Comparison of ENCODE assay signal across 9 cellular contexts in genomic region chr1:54219688-54220003, GRCh38. TPM values are rescaled to one million over a fixed set of nuclear protein-coding genes. Genes with fewer than 3 reads are reported as not detected.
DNase-seq lines count a peak whose midpoint lies in the region; ATAC-seq and TF ChIP-seq lines count a peak whose summit lies in the region.
"Had no signal": no experiment of that assay in that cellular context is flagged by ENCODE, and none has a peak within 500 bp of the region (broad histone marks: within the 10 kb centered on the region; RNA-seq: fewer than 3 reads in every experiment).

No MANE protein-coding gene starts in this region.

- H3K36me3 ChIP-seq in GM23248 (ENCODE audit: low read depth) = peaks cover 10% of the 10 kb centered on the region; the same call in 1 of the 2 replicates

- ATAC-seq in GM21360 (IDR thresholded peaks at IDR 0.05; ENCODE audit: unreplicated experiment) (no peak), GM21619 (IDR thresholded peaks at IDR 0.05; ENCODE audit: unreplicated experiment) (no peak), HG02588 (IDR thresholded peaks at IDR 0.05; ENCODE audit: unreplicated experiment) (no peak)
- ATAC-seq: GM12878 had no signal

- H3K9me2 ChIP-seq in GM23248 (ENCODE audit: insufficient read depth) = no peaks in the 10 kb centered on the region

- no peak overlapping the region for H3K56ac ChIP-seq in H9 (ENCODE audit: insufficient read length, low read depth, low read length)

- H3K79me2 ChIP-seq in GM23248 (ENCODE audit: insufficient read depth) = no peaks in the 10 kb centered on the region
- no peaks in the 10 kb centered on the region for H3K79me2 ChIP-seq in H9 (ENCODE audit: insufficient read depth, low read length)

- no peak overlapping the region for H3T11ph ChIP-seq in H9 (ENCODE audit: low read length)

- H3K79me1 ChIP-seq in H9 (ENCODE audit: insufficient read depth, low read depth, low read length, poor library complexity, severe bottlenecking) = no peaks in the 10 kb centered on the region

- H4K8ac ChIP-seq in H9 (replicated peaks; ENCODE audit: insufficient read length, low read depth, low read length) = no peak overlapping the region

- H3K4me2 ChIP-seq in GM23248 (ENCODE audit: unreplicated experiment) (peak overlapping the region; percentile 3), H9 (ENCODE audit: insufficient read depth, insufficient read length, low read length) (no peak overlapping the region)

- 20 to 25% methylated on average over 3 of the region's 3 CpGs for WGBS in GM23248 (ENCODE audit: low coverage in 1 of 2, low lambda C conversion rate in 2 of 2, missing lambda C conversion rate in 2 of 2), 2 experiments
- no CpG with 5 or more reads among the region's 3 CpGs for WGBS in H9 (ENCODE audit: extremely low coverage, insufficient read length, low lambda C conversion rate)

- no peak overlapping the region for H4K5ac ChIP-seq in H9 (ENCODE audit: insufficient read length, low read depth, low read length)

- no peaks in the 10 kb centered on the region for H3K23me2 ChIP-seq in H9 (ENCODE audit: insufficient read length, low read depth, low read length, poor library complexity, severe bottlenecking)

- no peak overlapping the region for H4K91ac ChIP-seq in H9 (ENCODE audit: insufficient read length, low read depth, low read length)

- H2AFZ ChIP-seq in GM23248 (no peak overlapping the region), H9 (ENCODE audit: low read length) (no peak overlapping the region)

- intact Hi-C loops in dorsolateral prefrontal cortex (cut with DNase I) = no loop called here

- H2BK20ac ChIP-seq in H9 (ENCODE audit: low read depth, low read length, poor library complexity, severe bottlenecking) = no peak overlapping the region

- no peak overlapping the region for H2BK12ac ChIP-seq in H9 (ENCODE audit: insufficient read length, low read depth, low read length)

- no peaks in the 10 kb centered on the region for H4K20me1 ChIP-seq in GM23248 (ENCODE audit: insufficient read depth)
- no peaks in the 10 kb centered on the region for H4K20me1 ChIP-seq in H9 (ENCODE audit: control insufficient read depth, insufficient read depth, insufficient read length)

- H3K4me3 ChIP-seq in GM23248 (no peak overlapping the region), dorsolateral prefrontal cortex (no peak overlapping the region)
- H3K4me3 ChIP-seq: GM12878 had no signal

- H3K36me3 Mint-ChIP-seq in osteocyte (ENCODE audit: unreplicated experiment) = peaks cover 32% of the 10 kb centered on the region
- H3K36me3 Mint-ChIP-seq in H9 (ENCODE audit: insufficient read depth in 1 of 3, low read depth in 3 of 3) = peaks cover 32 to 53% (median 42%) of the 10 kb centered on the region in 3 experiments; a peak in 6 of 7 replicates

- peaks cover 19% of the 10 kb centered on the region for H3K4me1 ChIP-seq in GM23248 (ENCODE audit: insufficient read depth)
- no peaks in the 10 kb centered on the region for H3K4me1 ChIP-seq in H9 (ENCODE audit: insufficient read depth, low read length)

- H3K4me3 Mint-ChIP-seq in osteocyte (ENCODE audit: unreplicated experiment) (no peak overlapping the region), H9 (no peak overlapping the region)

- H3K4ac ChIP-seq in H9 (ENCODE audit: low read depth, low read length) = no peak overlapping the region

- H3K27ac ChIP-seq in 22Rv1 (peak overlapping the region; percentile 32; the same call in 1 of the 2 replicates), GM23248 (peak overlapping the region; percentile 83), dorsolateral prefrontal cortex (peak overlapping the region in 50 of 59 donors; percentile 4 to 83 (median 65)), H9 (ENCODE audit: insufficient read length, low read depth, low read length) (no peak overlapping the region)

- TF ChIP-seq CTCF in 22Rv1 (IDR thresholded peaks at IDR 0.05) = no peak
- no peak for TF ChIP-seq CTCF in dorsolateral prefrontal cortex (IDR thresholded peaks at IDR 0.05 in 54 of 56, conservative IDR thresholded peaks at IDR 0.05 in 2 of 56; ENCODE audit: low read depth in 1 of 56, partially characterized antibody in 56 of 56)
- no peak for TF ChIP-seq CTCF in osteocyte (IDR thresholded peaks at IDR 0.05)
- no peak for TF ChIP-seq CTCF in H9 (conservative IDR thresholded peaks at IDR 0.05)

- no peak overlapping the region for H2BK120ac ChIP-seq in H9 (ENCODE audit: low read depth, low read length, poor library complexity, severe bottlenecking)

- H3F3A ChIP-seq in GM23248 (ENCODE audit: insufficient read depth) = peaks cover 34% of the 10 kb centered on the region

- DNase-seq in GM23248 (no peak), dorsolateral prefrontal cortex (no peak), osteocyte (ENCODE audit: extremely low spot score, unreplicated experiment) (no peak), H9 (no peak)

- no peak overlapping the region for H3K14ac ChIP-seq in H9 (ENCODE audit: insufficient read depth, low read length)

- H3K27ac Mint-ChIP-seq in osteocyte (ENCODE audit: unreplicated experiment) (peak overlapping the region; percentile 78), H9 (peak overlapping the region in 1 of 3 experiments; percentile 45; a peak in 3 of 7 replicates)

- H3K4me1 Mint-ChIP-seq in osteocyte (ENCODE audit: unreplicated experiment) (peaks cover 20% of the 10 kb centered on the region), H9 (peaks cover 16 to 23% of the 10 kb centered on the region in 2 experiments)

- no peak overlapping the region for H2BK15ac ChIP-seq in H9 (ENCODE audit: low read depth, low read length)

- H3K9me3 ChIP-seq in GM23248 (ENCODE audit: low read depth) = no peaks in the 10 kb centered on the region
- no peaks in the 10 kb centered on the region for H3K9me3 ChIP-seq in H9 (ENCODE audit: control insufficient read depth, low read depth, low read length)

- H3K9ac ChIP-seq in GM23248 (peak overlapping the region; percentile 57), H9 (ENCODE audit: extremely low read depth, insufficient read length, low read length) (no peak overlapping the region)

- H2BK5ac ChIP-seq in H9 (ENCODE audit: insufficient read length, low read length) = no peak overlapping the region

- no peak overlapping the region for H2AK5ac ChIP-seq in H9 (ENCODE audit: insufficient read length, low read length)

- H3K23ac ChIP-seq in H9 (ENCODE audit: insufficient read length, low read depth, low read length) = no peak overlapping the region

- no peak overlapping the region for H3K18ac ChIP-seq in H9 (ENCODE audit: insufficient read length, low read depth, low read length)

- H3K27me3 Mint-ChIP-seq in osteocyte (ENCODE audit: unreplicated experiment) (no peaks in the 10 kb centered on the region), H9 (ENCODE audit: low read depth) (peaks cover 2% of the 10 kb centered on the region; the same call in 1 of the 2 replicates)

- in situ Hi-C loops in GM23248 (cut with MboI) = no loop called here

- H3K27me3 ChIP-seq in GM23248 (replicated peaks; ENCODE audit: insufficient read depth) = no peaks in the 10 kb centered on the region
- no peaks in the 10 kb centered on the region for H3K27me3 ChIP-seq in dorsolateral prefrontal cortex
- H3K27me3 ChIP-seq in H9 (ENCODE audit: insufficient read depth, low read length) = no peaks in the 10 kb centered on the region

- H3K9me3 Mint-ChIP-seq in osteocyte (ENCODE audit: unreplicated experiment) = no peaks in the 10 kb centered on the region
- H3K9me3 Mint-ChIP-seq in H9 = no peaks in the 10 kb centered on the region

RNA-seq across cellular contexts. Expression of gene MRPL37, which starts 19.7 kb away (rescaled TPM):
- total RNA-seq in GM23248 (2014; rRNA removed; shearing (Covaris generic)) = 111 and 113 TPM in 2 replicates
- 91.3 and 102 TPM in 2 replicates for polyA plus RNA-seq in GM23248 (2016; fragmentation: Nextera tagmentation; extraction: Ambion mirVana)
- total RNA-seq in dorsolateral prefrontal cortex = 10 to 100 TPM; 33.5 to 66.9 (median 49.5) TPM
- 73.7 and 78.2 TPM in 2 replicates for total RNA-seq in osteocyte
- 123 and 125 TPM in 2 replicates for total RNA-seq in H9 (2021)

RNA-seq across cellular contexts. Expression of gene CYB5RL, which starts 19.8 kb away (rescaled TPM):
- total RNA-seq in GM23248 (2014; rRNA removed; shearing (Covaris generic)) = 2.5 and 4.9 TPM in 2 replicates
- 3.0 and 3.3 TPM in 2 replicates for polyA plus RNA-seq in GM23248 (2016; fragmentation: Nextera tagmentation; extraction: Ambion mirVana)
- total RNA-seq in dorsolateral prefrontal cortex = 10 to 100 TPM in 34 of 120 experiments, 1 to 10 TPM in 86; 3.6 to 19.4 (median 8.7) TPM
- total RNA-seq in osteocyte = 10.7 and 12.4 TPM in 2 replicates
- 12.3 and 12.6 TPM in 2 replicates for total RNA-seq in H9 (2021)
